Comparison of ENCODE assay signal across 37 cellular contexts in the genomic region with DNA sequence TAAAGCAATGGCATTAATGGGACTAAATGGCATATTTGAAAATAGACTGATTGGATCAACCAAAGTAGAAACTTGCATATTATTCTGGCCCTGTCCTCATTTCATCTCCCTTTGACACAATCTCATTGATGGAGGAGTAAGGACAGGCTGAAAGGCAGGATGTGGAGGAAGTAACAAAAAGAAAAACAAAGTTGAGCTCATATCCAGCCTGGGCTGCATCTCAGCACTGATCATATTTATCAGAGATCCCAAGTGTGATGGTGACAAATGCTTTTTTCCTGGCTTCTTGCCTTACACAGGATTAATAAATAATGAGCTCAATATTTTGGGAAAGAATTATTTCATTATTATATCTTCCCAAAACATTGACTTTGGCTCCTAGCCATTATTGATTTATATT.
"Had no signal": no experiment of that assay in that cellular context is flagged by ENCODE, and none has a peak within 500 bp of the region (broad histone marks: within the 10 kb centered on the region; RNA-seq: fewer than 3 reads in every experiment).

No MANE protein-coding gene starts in this region.

- DNase-seq: activated CD4-positive, alpha-beta memory T cell treated with anti-CD3 and anti-CD28 coated beads for 36 hours; activated CD4-positive, alpha-beta T cell treated with anti-CD3 and anti-CD28 coated beads for 4 hours; activated CD4-positive, alpha-beta T cell treated with anti-CD3 and anti-CD28 coated beads, Interleukin-2, amount 10 ng/mL, durations not matched to agents 24 days and 14 days; activated CD4-positive, alpha-beta T cell treated with anti-CD3 and anti-CD28 coated beads, Interleukin-2, amount 50 U/mL, for 1 hour; activated CD4-positive, alpha-beta T cell treated with anti-CD3 and anti-CD28 coated beads, Interleukin-2, amount 50 U/mL, for 4 hours; activated CD4-positive, CD25-positive, alpha-beta regulatory T cell treated with anti-CD3 and anti-CD28 coated beads, Interleukin-2, amount 50 U/mL, for 72 hours; activated CD8-positive, alpha-beta memory T cell treated with anti-CD3 and anti-CD28 coated beads, Interleukin-2, amount 50 U/mL, for 4 hours; activated CD8-positive, alpha-beta T cell treated with anti-CD3 and anti-CD28 coated beads for 36 hours; activated effector memory CD4-positive, alpha-beta T cell treated with anti-CD3 and anti-CD28 coated beads, Interleukin-2, amount 50 U/mL, for 16 hours; activated gamma-delta T cell treated with Interleukin-2 at 50 U/mL for 16 hours; activated naive CD4-positive, alpha-beta T cell; activated naive CD4-positive, alpha-beta T cell treated with anti-CD3 and anti-CD28 coated beads for 36 hours; activated naive CD4-positive, alpha-beta T cell treated with anti-CD3 and anti-CD28 coated beads, Interleukin-2, amount 50 U/mL, for 16 hours; activated naive CD8-positive, alpha-beta T cell treated with anti-CD3 and anti-CD28 coated beads for 36 hours; activated T-cell treated with anti-CD3 and anti-CD28 coated beads for 4 hours; activated T-cell treated with anti-CD3 and anti-CD28 coated beads, Interleukin-2, amount 50 U/mL, for 1 hour; activated T-cell treated with anti-CD3 and anti-CD28 coated beads, Interleukin-2, amount 50 U/mL, for 4 hours; activated T-cell treated with anti-CD3 and anti-CD28 coated beads, Interleukin-2, amount 50 U/mL, for 72 hours; adrenal gland; amniotic stem cell; aorta; body of pancreas; brain microvascular endothelial cell; central memory CD4-positive, alpha-beta T cell; T-helper 1 cell; T-helper 2 cell; T-helper 9 cell; WERI-Rb-1 had no signal

- H3K9me3 Mint-ChIP-seq: activated CD4-positive, alpha-beta T cell treated with anti-CD3 and anti-CD28 coated beads, Interleukin-2, amount 10 ng/mL, durations not matched to agents 24 days and 14 days; T-helper 1 cell treated with Interleukin-12 subunit alpha and Interleukin-12 subunit beta and Interleukin-4 antibody, amounts not matched to agents 30 μg/mL and 1 μg/mL, for 36 hours; T-helper 2 cell treated with Interferon-gamma antibody and Interleukin-4, amounts not matched to agents 5 μg/mL and 100 μg/mL, for 36 hours had no signal

- H3K36me3 Mint-ChIP-seq: activated CD4-positive, alpha-beta memory T cell treated with anti-CD3 and anti-CD28 coated beads for 36 hours; activated naive CD4-positive, alpha-beta T cell treated with anti-CD3 and anti-CD28 coated beads, Interleukin-2, amount 50 U/mL, for 72 hours; activated naive CD8-positive, alpha-beta T cell treated with anti-CD3 and anti-CD28 coated beads for 36 hours; WTC11 had no signal

- ATAC-seq: activated CD8-positive, alpha-beta T cell treated with anti-CD3 and anti-CD28 coated beads for 36 hours; activated naive CD4-positive, alpha-beta T cell treated with anti-CD3 and anti-CD28 coated beads, Interleukin-2, amount 50 U/mL, for 72 hours; activated T-cell treated with anti-CD3 and anti-CD28 coated beads, Interleukin-2, amount 50 U/mL, for 4 hours; activated T-cell treated with anti-CD3 and anti-CD28 coated beads, Interleukin-2, amount 50 U/mL, for 72 hours; activated T-helper 17 cell treated with anti-CD3 and anti-CD28 coated beads, Interleukin-2, amount 50 U/mL, for 72 hours; body of pancreas had no signal

- H3K27ac Mint-ChIP-seq: activated CD4-positive, alpha-beta memory T cell treated with anti-CD3 and anti-CD28 coated beads for 36 hours; activated CD4-positive, alpha-beta T cell treated with anti-CD3 and anti-CD28 coated beads, Interleukin-2, amount 10 ng/mL, durations not matched to agents 24 days and 14 days; activated CD8-positive, alpha-beta T cell treated with anti-CD3 and anti-CD28 coated beads for 36 hours; activated naive CD4-positive, alpha-beta T cell treated with anti-CD3 and anti-CD28 coated beads for 36 hours; activated naive CD4-positive, alpha-beta T cell treated with anti-CD3 and anti-CD28 coated beads, Interleukin-2, amount 50 U/mL, for 72 hours; activated naive CD8-positive, alpha-beta T cell treated with anti-CD3 and anti-CD28 coated beads for 36 hours; activated T-cell treated with anti-CD3 and anti-CD28 coated beads, Interleukin-2, amount 50 U/mL, for 72 hours; activated T-helper 1 cell treated with anti-CD3 and anti-CD28 coated beads, Interleukin-12 subunit alpha, Interleukin-12 subunit beta, Interleukin-2, Interleukin-4 antibody, amounts not matched to agents 30 ng/mL and 10 ng/mL and 1 ng/mL, durations not matched to agents 14 hours and 24 hours and 36 hours; activated T-helper 17 cell treated with anti-CD3 and anti-CD28 coated beads, Interleukin-2, amount 50 U/mL, for 72 hours; T-helper 1 cell treated with Interleukin-12 subunit alpha and Interleukin-12 subunit beta and Interleukin-4 antibody, amounts not matched to agents 30 μg/mL and 1 μg/mL, for 36 hours; T-helper 2 cell treated with Interferon-gamma antibody and Interleukin-4, amounts not matched to agents 5 μg/mL and 100 μg/mL, for 36 hours had no signal

- H3K4me1 ChIP-seq: adrenal gland, breast epithelium had no signal

- H3K27me3 ChIP-seq: adrenal gland, body of pancreas, brain microvascular endothelial cell, breast epithelium had no signal

- H3K27ac ChIP-seq: adrenal gland, body of pancreas, brain microvascular endothelial cell, breast epithelium, WERI-Rb-1 had no signal

- H3K9me3 ChIP-seq: adrenal gland, body of pancreas, breast epithelium had no signal

- H3K4me1 Mint-ChIP-seq: activated CD4-positive, alpha-beta T cell treated with anti-CD3 and anti-CD28 coated beads, Interleukin-2, amount 10 ng/mL, durations not matched to agents 24 days and 14 days; activated naive CD8-positive, alpha-beta T cell treated with anti-CD3 and anti-CD28 coated beads for 36 hours; activated T-helper 17 cell treated with anti-CD3 and anti-CD28 coated beads, Interleukin-2, amount 50 U/mL, for 72 hours had no signal

- H3K36me3 ChIP-seq: adrenal gland, brain microvascular endothelial cell, breast epithelium, WERI-Rb-1 had no signal

- H3K4me3 ChIP-seq: adrenal gland, body of pancreas, breast epithelium had no signal

- FAIRE-seq: astrocyte, TTC549 had no signal

- H3K4me3 Mint-ChIP-seq: activated CD4-positive, alpha-beta memory T cell treated with anti-CD3 and anti-CD28 coated beads for 36 hours; activated CD4-positive, alpha-beta T cell treated with anti-CD3 and anti-CD28 coated beads, Interleukin-2, amount 10 ng/mL, durations not matched to agents 24 days and 14 days; activated CD8-positive, alpha-beta T cell treated with anti-CD3 and anti-CD28 coated beads for 36 hours; activated naive CD4-positive, alpha-beta T cell treated with anti-CD3 and anti-CD28 coated beads for 36 hours; activated naive CD8-positive, alpha-beta T cell treated with anti-CD3 and anti-CD28 coated beads for 36 hours; activated T-cell treated with anti-CD3 and anti-CD28 coated beads, Interleukin-2, amount 50 U/mL, for 4 hours; activated T-cell treated with anti-CD3 and anti-CD28 coated beads, Interleukin-2, amount 50 U/mL, for 72 hours; activated T-helper 1 cell treated with anti-CD3 and anti-CD28 coated beads, Interleukin-12 subunit alpha, Interleukin-12 subunit beta, Interleukin-2, Interleukin-4 antibody, amounts not matched to agents 30 ng/mL and 10 ng/mL and 1 ng/mL, durations not matched to agents 14 hours and 24 hours and 36 hours; activated T-helper 17 cell treated with anti-CD3 and anti-CD28 coated beads, Interleukin-2, amount 50 U/mL, for 72 hours; T-helper 1 cell treated with Interleukin-12 subunit alpha and Interleukin-12 subunit beta and Interleukin-4 antibody, amounts not matched to agents 30 μg/mL and 1 μg/mL, for 36 hours; T-helper 2 cell treated with Interferon-gamma antibody and Interleukin-4, amounts not matched to agents 5 μg/mL and 100 μg/mL, for 36 hours; WTC11 had no signal

- H3K27me3 Mint-ChIP-seq: activated CD4-positive, alpha-beta memory T cell treated with anti-CD3 and anti-CD28 coated beads for 36 hours; activated CD4-positive, alpha-beta T cell treated with anti-CD3 and anti-CD28 coated beads, Interleukin-2, amount 10 ng/mL, durations not matched to agents 24 days and 14 days; activated CD8-positive, alpha-beta T cell treated with anti-CD3 and anti-CD28 coated beads for 36 hours; activated naive CD8-positive, alpha-beta T cell treated with anti-CD3 and anti-CD28 coated beads for 36 hours; activated T-helper 17 cell treated with anti-CD3 and anti-CD28 coated beads, Interleukin-2, amount 50 U/mL, for 72 hours had no signal
